8 cellular contexts compared by ENCODE assay signal in genomic region chr2:235740821-235741220, GRCh38.
A peak's percentile ranks its signal among the peaks of the same experiment; 100 is the strongest.
DNase-seq lines count a peak whose midpoint lies in the region; ATAC-seq and TF ChIP-seq lines count a peak whose summit lies in the region.

No MANE protein-coding gene starts in this region.

- POLR2A ChIA-PET in BJ (lab: Charles Lee), result no interaction called here

- H3K4me3 ChIP-seq in BJ (ENCODE audit: low read depth, low read length) (no peak overlapping the region), iPS DF 6.9 (ENCODE audit: low read length) (no peak overlapping the region)

- TF ChIP-seq CTCF in BJ (IDR thresholded peaks at IDR 0.05; ENCODE audit: insufficient read depth, low read depth, low read length), result peak; percentile 31

- CTCF ChIA-PET in BJ (lab: Yijun Ruan, JAX), result interaction anchor here (0.7 to 3.8 kb wide), 6 partner anchors 9 to 1314 kb away, joined by 3 to 23 read pairs (median 3); no protein-coding TSS in a partner anchor

- ATAC-seq in HG02884 (IDR thresholded peaks at IDR 0.05; ENCODE audit: unreplicated experiment), result no peak

- H3K9me3 ChIP-seq in iPS DF 6.9 (ENCODE audit: control insufficient read depth, insufficient read depth, low read length), result no peaks in the 10 kb centered on the region

- H3K4me1 ChIP-seq in iPS DF 6.9 (ENCODE audit: control insufficient read depth, insufficient read depth, low read length), result no peaks in the 10 kb centered on the region

- DNase-seq in BJ (ENCODE audit: low read depth), result no peak
- peak; percentile 26 for DNase-seq in HT-29 (ENCODE audit: low spot score)
- DNase-seq in SHP77 (lab: John Stamatoyannopoulos, UW), result peak; percentile 51 to 71
- DNase-seq in iPS DF 6.9 (ENCODE audit: low read depth, low spot score), result peak; percentile 16
- DNase-seq in GM03348 (ENCODE audit: low spot score), result no peak
- DNase-seq in T-helper 2 cell, result no peak
- no peak for DNase-seq in NCI-H1048 (lab: John Stamatoyannopoulos, UW)

- H3K36me3 ChIP-seq in BJ (ENCODE audit: control insufficient read depth, insufficient read depth, low read length) (peaks cover 2% of the 10 kb centered on the region; the same call in 1 of the 2 replicates), iPS DF 6.9 (ENCODE audit: control insufficient read depth, insufficient read depth, low read length) (no peaks in the 10 kb centered on the region)

- whole genome bisulfite sequencing in iPS DF 6.9 (ENCODE audit: insufficient coverage, insufficient read length), result no CpG with 5 or more reads among the region's 9 CpGs

- H3K27ac ChIP-seq in iPS DF 6.9 (ENCODE audit: low read length), result no peak overlapping the region

- H3K27me3 ChIP-seq in BJ (ENCODE audit: control insufficient read depth, insufficient read depth, low read length) (no peaks in the 10 kb centered on the region), iPS DF 6.9 (ENCODE audit: control insufficient read depth, insufficient read depth, low read length) (no peaks in the 10 kb centered on the region)

Comparison
In these comparisons a context has a peak if more than half of its experiments do, and no peak if none do; other contexts are left out.
1. DNase-seq: peak in HT-29 (single experiment), SHP77 (2 of 2) and iPS DF 6.9 (single experiment); none in BJ (single experiment), GM03348 (single experiment), T-helper 2 cell (0 of 5) and NCI-H1048 (single experiment).